8 cellular contexts compared by ENCODE assay signal in the genomic region with DNA sequence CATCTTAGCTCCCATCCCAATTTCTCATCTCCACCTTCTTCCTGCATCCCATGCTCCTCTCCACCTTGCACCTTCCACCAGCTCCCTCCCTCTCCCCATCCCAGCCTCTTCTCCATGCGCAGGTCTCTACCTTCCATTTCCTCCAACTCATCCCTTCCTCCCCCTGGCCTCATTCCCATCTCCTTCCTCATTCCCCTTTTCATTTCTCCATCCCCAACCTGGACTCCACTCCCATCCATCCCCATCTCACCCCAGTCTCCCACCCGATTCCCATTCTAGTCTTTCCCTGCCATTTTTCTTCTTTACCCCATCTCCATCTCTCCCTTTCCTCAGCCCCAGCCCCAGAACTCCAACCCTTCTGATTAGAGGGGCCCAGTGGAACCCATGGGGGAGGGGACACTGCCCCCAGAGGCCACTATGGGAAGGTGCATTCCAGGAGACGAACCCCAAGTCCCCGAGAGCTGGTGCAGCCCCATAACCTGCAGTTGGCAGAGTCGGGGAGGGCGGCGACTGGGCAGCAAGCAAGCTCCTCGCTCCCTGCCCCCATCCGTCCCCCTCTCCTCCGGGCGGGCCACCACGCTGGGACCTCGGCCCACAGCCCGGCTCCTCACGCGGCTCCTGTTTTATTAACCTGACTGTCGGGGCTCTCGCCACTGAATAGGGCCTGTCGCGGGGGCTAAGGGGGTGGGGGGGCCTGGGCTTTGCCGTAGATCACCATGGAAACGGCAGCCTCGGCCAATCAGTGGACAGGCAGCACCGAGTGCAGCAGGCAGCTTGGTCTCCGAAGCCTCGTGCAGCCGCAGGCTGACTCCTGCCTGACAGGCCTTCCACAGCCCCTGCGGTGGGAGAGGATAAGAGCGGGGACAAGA.
A peak's percentile ranks its signal among the peaks of the same experiment; 100 is the strongest.
DNase-seq lines count a peak whose midpoint lies in the region; ATAC-seq and TF ChIP-seq lines count a peak whose summit lies in the region.

No MANE protein-coding gene starts in this region.

- H3K79me2 ChIP-seq in GM23338 (replicated peaks; ENCODE audit: insufficient read depth), result no peaks in the 10 kb centered on the region

- H2AFZ ChIP-seq in GM23338, result peak overlapping the region; percentile 34; the same call in 1 of the 2 replicates

- H3K4me1 ChIP-seq in GM23338 (ENCODE audit: insufficient read depth) (peaks cover 84% of the 10 kb centered on the region), NT2/D1 (ENCODE audit: insufficient read depth, insufficient read length) (peaks cover 31% of the 10 kb centered on the region), iPS-20b (ENCODE audit: insufficient read depth, low read length) (peaks cover 42% of the 10 kb centered on the region)

- H3K4me3 ChIP-seq in GM23338 (peak overlapping the region; percentile 53), NT2/D1 (ENCODE audit: insufficient read length, low read depth) (peak overlapping the region; percentile 21), iPS-20b (ENCODE audit: low read length) (peak overlapping the region; percentile 35; the same call in 1 of the 2 replicates)

- no peaks in the 10 kb centered on the region for H3K27me3 ChIP-seq in GM23338 (ENCODE audit: insufficient read depth)
- peaks cover 11% of the 10 kb centered on the region for H3K27me3 ChIP-seq in NT2/D1 (ENCODE audit: insufficient read depth, insufficient read length)
- no peaks in the 10 kb centered on the region for H3K27me3 ChIP-seq in iPS-20b (ENCODE audit: insufficient read depth, low read length)

- H3K36me3 ChIP-seq in GM23338 (ENCODE audit: insufficient read depth) (no peaks in the 10 kb centered on the region), NT2/D1 (ENCODE audit: insufficient read depth, insufficient read length, low read length) (no peaks in the 10 kb centered on the region), iPS-20b (ENCODE audit: insufficient read depth, low read depth, low read length) (no peaks in the 10 kb centered on the region)

- H3K9me3 Mint-ChIP-seq in GM23338, result no peaks in the 10 kb centered on the region
- H3K9me3 Mint-ChIP-seq in stimulated activated naive B cell treated with anti-CD40 and anti-IgM and Interleukin-4, amounts not matched to agents 10 μg/mL and 1 μg/mL and 100 μg/mL, for 72 hours, result no peaks in the 10 kb centered on the region

- no peaks in the 10 kb centered on the region for H3K9me2 ChIP-seq in GM23338 (ENCODE audit: insufficient read depth)

- peaks cover 32% of the 10 kb centered on the region for H3K27me3 Mint-ChIP-seq in GM23338 (ENCODE audit: insufficient read depth, low read depth, poor library complexity)
- peaks cover 69 to 72% of the 10 kb centered on the region in 2 donors for H3K27me3 Mint-ChIP-seq in stimulated activated naive B cell treated with anti-CD40 and anti-IgM and Interleukin-4, amounts not matched to agents 10 μg/mL and 1 μg/mL and 100 μg/mL, for 72 hours

- H4K20me1 ChIP-seq in GM23338 (replicated peaks; ENCODE audit: insufficient read depth), result no peaks in the 10 kb centered on the region

- H3K4me3 Mint-ChIP-seq in GM23338, result peak overlapping the region; percentile 63
- H3K4me3 Mint-ChIP-seq in stimulated activated naive B cell treated with anti-CD40 and anti-IgM and Interleukin-4, amounts not matched to agents 10 μg/mL and 1 μg/mL and 100 μg/mL, for 72 hours, result no peak overlapping the region

- no peak overlapping the region for H3K27ac ChIP-seq in GM23338 (ENCODE audit: low read depth)
- peak overlapping the region; percentile 38 for H3K27ac ChIP-seq in angular gyrus (ENCODE audit: low read depth, low read length)
- no peak overlapping the region for H3K27ac ChIP-seq in iPS-20b (ENCODE audit: low read length)

- TF ChIP-seq CTCF in GM23338 (conservative IDR thresholded peaks at IDR 0.05; ENCODE audit: low read depth in 2 of 2), result peak; percentile 79 to 95

- H3K36me3 Mint-ChIP-seq in GM23338 (ENCODE audit: low read depth), result no peaks in the 10 kb centered on the region
- no peaks in the 10 kb centered on the region for H3K36me3 Mint-ChIP-seq in stimulated activated naive B cell treated with anti-CD40 and anti-IgM and Interleukin-4, amounts not matched to agents 10 μg/mL and 1 μg/mL and 100 μg/mL, for 72 hours

- DNase-seq in EL (peak; percentile 26), GM23338 (ENCODE audit: low spot score) (peak; percentile 95), NT2/D1 (ENCODE audit: low read depth, low spot score) (no peak), NCI-H1694 treated with DMSO at 0.1 percent for 48 hours (lab: John Stamatoyannopoulos, UW) (no peak)
- DNase-seq in stimulated activated naive B cell treated with anti-CD40 and anti-IgM and Interleukin-4, amounts not matched to agents 10 μg/mL and 1 μg/mL and 100 μg/mL, for 72 hours, result no peak

- H3F3A ChIP-seq in GM23338 (replicated peaks; ENCODE audit: low read depth), result peaks cover 31% of the 10 kb centered on the region

- H3K4me1 Mint-ChIP-seq in GM23338, result peaks cover 82% of the 10 kb centered on the region
- peaks cover 2 to 8% of the 10 kb centered on the region in 2 donors for H3K4me1 Mint-ChIP-seq in stimulated activated naive B cell treated with anti-CD40 and anti-IgM and Interleukin-4, amounts not matched to agents 10 μg/mL and 1 μg/mL and 100 μg/mL, for 72 hours

- H3K9me3 ChIP-seq in NT2/D1 (ENCODE audit: insufficient read depth, low read length), result no peaks in the 10 kb centered on the region
- H3K9me3 ChIP-seq in iPS-20b (ENCODE audit: insufficient read depth, low read depth, low read length), result no peaks in the 10 kb centered on the region

- H3K27ac Mint-ChIP-seq in GM23338, result no peak overlapping the region
- no peak overlapping the region for H3K27ac Mint-ChIP-seq in stimulated activated naive B cell treated with anti-CD40 and anti-IgM and Interleukin-4, amounts not matched to agents 10 μg/mL and 1 μg/mL and 100 μg/mL, for 72 hours

- peak overlapping the region; percentile 82 for H3K4me2 ChIP-seq in GM23338

- ATAC-seq in GM23338 (peak; percentile 65), HG03432 (IDR thresholded peaks at IDR 0.05; ENCODE audit: unreplicated experiment) (no peak)
- peak; percentile 61 to 67 for ATAC-seq in stimulated activated naive B cell treated with anti-CD40 and anti-IgM and Interleukin-4, amounts not matched to agents 10 μg/mL and 1 μg/mL and 100 μg/mL, for 72 hours (replicated peaks)

- H3K9ac ChIP-seq in NT2/D1 (ENCODE audit: insufficient read length, low read depth) (no peak overlapping the region), iPS-20b (ENCODE audit: low read depth, low read length) (peak overlapping the region; percentile 28; the same call in 1 of the 2 replicates)

TF ChIP-seq in GM23338, 12 proteins besides CTCF, POLR2A, EP300 and RAD21 (continues in another document):
- TF ChIP-seq JUNB (IDR thresholded peaks at IDR 0.05; ENCODE audit: unreplicated experiment) (no peak), ZNF331 (CRISPR knock-in tag; IDR thresholded peaks at IDR 0.05; ENCODE audit: low read depth) (no peak), ZNF114 (CRISPR knock-in tag; IDR thresholded peaks at IDR 0.05) (no peak)

Comparison
In these comparisons a context has a peak if more than half of its experiments do, and no peak if none do; other contexts are left out.
1. DNase-seq: peak in EL (single experiment) and GM23338 (single experiment); none in NT2/D1 (single experiment), stimulated activated naive B cell treated with anti-CD40 and anti-IgM and Interleukin-4, amounts not matched to agents 10 μg/mL and 1 μg/mL and 100 μg/mL, for 72 hours (single experiment) and NCI-H1694 treated with DMSO at 0.1 percent for 48 hours (single experiment).
2. Peak in every context shown above with its lines, with median percentiles within 50 percentile points of each other: H3K4me3 ChIP-seq.